14 cellular contexts compared by ENCODE assay signal in the genomic region with DNA sequence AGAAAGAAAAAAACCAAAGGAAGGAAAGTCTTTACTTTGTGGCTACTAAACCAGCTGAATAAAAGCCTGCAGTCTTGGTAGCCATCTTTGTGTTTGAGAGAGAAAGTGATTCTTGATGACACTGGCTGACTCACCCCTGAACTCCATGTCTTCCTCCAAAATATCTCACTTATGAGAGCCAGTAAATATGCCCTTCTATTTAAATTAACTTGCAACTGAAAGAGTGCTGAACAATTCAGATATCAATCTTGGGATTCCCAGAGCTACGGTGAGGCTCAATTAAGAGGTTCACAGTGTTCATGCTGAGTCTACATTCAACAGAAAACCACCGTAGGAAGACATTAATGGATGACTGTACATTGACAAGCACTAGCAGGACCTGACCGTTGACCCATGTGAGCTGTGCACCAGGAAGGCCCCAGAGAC. TPM values are rescaled to one million over a fixed set of nuclear protein-coding genes. Genes with fewer than 3 reads are reported as not detected.
DNase-seq lines count a peak whose midpoint lies in the region; ATAC-seq, FAIRE-seq and TF ChIP-seq lines count a peak whose summit lies in the region.
"Had no signal": no experiment of that assay in that cellular context is flagged by ENCODE, and none has a peak within 500 bp of the region (broad histone marks: within the 10 kb centered on the region; RNA-seq: fewer than 3 reads in every experiment).

No MANE protein-coding gene starts in this region.

- H3K4me3 ChIP-seq in GM12865 (ENCODE audit: low read depth, low read length) (no peak overlapping the region), kidney (ENCODE audit: low read length in 2 of 2) (no peak overlapping the region)
- H3K4me3 ChIP-seq: GM23338, K562 had no signal

- intact Hi-C loops in kidney (cut with DNase I): no loop called here
- intact Hi-C loops in activated T-helper 2 cell treated with anti-CD3 and anti-CD28 coated beads, Interferon-gamma antibody, Interleukin-2, Interleukin-4, amounts not matched to agents 10 μg/mL and 5 μg/mL and 100 μg/mL, durations not matched to agents 14 hours and 24 hours and 36 hours (cut with micrococcal nuclease): loop anchor here (1.0 to 10.0 kb wide), 2 partner anchors 57 to 146 kb away; no protein-coding TSS in a partner anchor

- H3K27me3 Mint-ChIP-seq in activated naive CD8-positive, alpha-beta T cell treated with anti-CD3 and anti-CD28 coated beads for 36 hours: no peaks in the 10 kb centered on the region
- H3K27me3 Mint-ChIP-seq in activated T-helper 2 cell treated with anti-CD3 and anti-CD28 coated beads, Interferon-gamma antibody, Interleukin-2, Interleukin-4, amounts not matched to agents 10 μg/mL and 5 μg/mL and 100 μg/mL, durations not matched to agents 14 hours and 24 hours and 36 hours (ENCODE audit: low read depth): peaks cover 2% of the 10 kb centered on the region

- H3K9me3 Mint-ChIP-seq in activated naive CD8-positive, alpha-beta T cell treated with anti-CD3 and anti-CD28 coated beads for 36 hours: no peaks in the 10 kb centered on the region
- H3K9me3 Mint-ChIP-seq in activated T-helper 2 cell treated with anti-CD3 and anti-CD28 coated beads, Interferon-gamma antibody, Interleukin-2, Interleukin-4, amounts not matched to agents 10 μg/mL and 5 μg/mL and 100 μg/mL, durations not matched to agents 14 hours and 24 hours and 36 hours: no peaks in the 10 kb centered on the region
- H3K9me3 Mint-ChIP-seq: nephron progenitor cell had no signal

- TF ChIP-seq CTCF in GM12865 (IDR thresholded peaks at IDR 0.05; ENCODE audit: insufficient read depth, low read depth, low read length, missing control alignments) (no peak), kidney (IDR thresholded peaks at IDR 0.05; ENCODE audit: borderline replicate concordance, extremely low read depth, insufficient read depth) (no peak)

- peaks cover 11 to 18% of the 10 kb centered on the region in 2 donors for H3K4me1 ChIP-seq in kidney (ENCODE audit: control insufficient read depth in 1 of 2, insufficient read depth in 1 of 2, low read depth in 1 of 2, low read length in 2 of 2)

- DNase-seq in GM12865 (ENCODE audit: low read depth) (peak; percentile 44), NCI-H1694 (lab: John Stamatoyannopoulos, UW) (no peak), kidney (no peak), SK-N-DZ (ENCODE audit: low spot score) (no peak)
- no peak for DNase-seq in activated naive CD8-positive, alpha-beta T cell treated with anti-CD3 and anti-CD28 coated beads for 36 hours
- no peak for DNase-seq in activated T-helper 2 cell treated with anti-CD3 and anti-CD28 coated beads, Interferon-gamma antibody, Interleukin-2, Interleukin-4, amounts not matched to agents 10 μg/mL and 5 μg/mL and 100 μg/mL, durations not matched to agents 14 hours and 24 hours and 36 hours (ENCODE audit: low spot score)
- DNase-seq: activated naive CD4-positive, alpha-beta T cell treated with anti-CD3 and anti-CD28 coated beads, Interleukin-2, amount 50 U/mL, for 16 hours; DMS79; nephron progenitor cell; substantia nigra had no signal

- ATAC-seq in GM18909 (IDR thresholded peaks at IDR 0.05; ENCODE audit: poor library complexity, unreplicated experiment) (peak; percentile 50), HG02970 (IDR thresholded peaks at IDR 0.05; ENCODE audit: low FRiP score, unreplicated experiment) (peak; percentile 47)
- ATAC-seq: GM23338, K562 had no signal

- H3K4me3 Mint-ChIP-seq in activated naive CD8-positive, alpha-beta T cell treated with anti-CD3 and anti-CD28 coated beads for 36 hours: no peak overlapping the region
- no peak overlapping the region for H3K4me3 Mint-ChIP-seq in activated T-helper 2 cell treated with anti-CD3 and anti-CD28 coated beads, Interferon-gamma antibody, Interleukin-2, Interleukin-4, amounts not matched to agents 10 μg/mL and 5 μg/mL and 100 μg/mL, durations not matched to agents 14 hours and 24 hours and 36 hours (ENCODE audit: low read depth)
- H3K4me3 Mint-ChIP-seq: GM23338, nephron progenitor cell had no signal

- peak overlapping the region; percentile 21 for H3K27ac Mint-ChIP-seq in activated naive CD8-positive, alpha-beta T cell treated with anti-CD3 and anti-CD28 coated beads for 36 hours
- no peak overlapping the region for H3K27ac Mint-ChIP-seq in activated T-helper 2 cell treated with anti-CD3 and anti-CD28 coated beads, Interferon-gamma antibody, Interleukin-2, Interleukin-4, amounts not matched to agents 10 μg/mL and 5 μg/mL and 100 μg/mL, durations not matched to agents 14 hours and 24 hours and 36 hours
- H3K27ac Mint-ChIP-seq: GM23338, nephron progenitor cell had no signal

- H3K36me3 ChIP-seq in kidney (ENCODE audit: control insufficient read depth in 1 of 2, insufficient read depth in 2 of 2, low read length in 2 of 2): no peaks in the 10 kb centered on the region

- no peaks in the 10 kb centered on the region for H3K9me3 ChIP-seq in kidney (ENCODE audit: control insufficient read depth in 1 of 2, low read length in 2 of 2)

- peaks cover 8% of the 10 kb centered on the region for H3K4me1 Mint-ChIP-seq in activated naive CD8-positive, alpha-beta T cell treated with anti-CD3 and anti-CD28 coated beads for 36 hours
- H3K4me1 Mint-ChIP-seq in activated T-helper 2 cell treated with anti-CD3 and anti-CD28 coated beads, Interferon-gamma antibody, Interleukin-2, Interleukin-4, amounts not matched to agents 10 μg/mL and 5 μg/mL and 100 μg/mL, durations not matched to agents 14 hours and 24 hours and 36 hours (ENCODE audit: low read depth): peaks cover 4% of the 10 kb centered on the region

- H3K36me3 Mint-ChIP-seq in activated naive CD8-positive, alpha-beta T cell treated with anti-CD3 and anti-CD28 coated beads for 36 hours: no peaks in the 10 kb centered on the region
- H3K36me3 Mint-ChIP-seq in activated T-helper 2 cell treated with anti-CD3 and anti-CD28 coated beads, Interferon-gamma antibody, Interleukin-2, Interleukin-4, amounts not matched to agents 10 μg/mL and 5 μg/mL and 100 μg/mL, durations not matched to agents 14 hours and 24 hours and 36 hours (ENCODE audit: low read depth): no peaks in the 10 kb centered on the region

- H3K27ac ChIP-seq in kidney (ENCODE audit: low read depth in 2 of 2, low read length in 2 of 2): no peak overlapping the region

- no peak for FAIRE-seq in kidney (lab: Jason Lieb, UNC)
- FAIRE-seq: K562 had no signal

- no peak overlapping the region for H3K9ac ChIP-seq in kidney (ENCODE audit: low read length in 2 of 2)

RNA-seq across cellular contexts. Expression of a gene that starts 57.9 kb away (rescaled TPM):
- total RNA-seq in activated naive CD8-positive, alpha-beta T cell treated with anti-CD3 and anti-CD28 coated beads for 36 hours: 10 to 100 TPM; 18.5 to 19.4 TPM
- total RNA-seq in kidney: 132 TPM
- polyA plus RNA-seq in kidney (ENCODE audit: insufficient read depth, low read depth, low replicate concordance): 18.0 TPM
- polyA plus RNA-seq in SK-N-DZ (2014; cell fraction: cytosol; rRNA removed): 25.1 and 26.6 TPM in 2 replicates
- 13.5 and 15.6 TPM in 2 replicates for polyA plus RNA-seq in SK-N-DZ (2014; cell fraction: nucleus; rRNA removed)
- total RNA-seq in activated T-helper 2 cell treated with anti-CD3 and anti-CD28 coated beads, Interferon-gamma antibody, Interleukin-2, Interleukin-4, amounts not matched to agents 10 μg/mL and 5 μg/mL and 100 μg/mL, durations not matched to agents 14 hours and 24 hours and 36 hours: 12.7 and 13.2 TPM in 2 replicates
